ENCODE assay signal across 27 cellular contexts in the genomic region with DNA sequence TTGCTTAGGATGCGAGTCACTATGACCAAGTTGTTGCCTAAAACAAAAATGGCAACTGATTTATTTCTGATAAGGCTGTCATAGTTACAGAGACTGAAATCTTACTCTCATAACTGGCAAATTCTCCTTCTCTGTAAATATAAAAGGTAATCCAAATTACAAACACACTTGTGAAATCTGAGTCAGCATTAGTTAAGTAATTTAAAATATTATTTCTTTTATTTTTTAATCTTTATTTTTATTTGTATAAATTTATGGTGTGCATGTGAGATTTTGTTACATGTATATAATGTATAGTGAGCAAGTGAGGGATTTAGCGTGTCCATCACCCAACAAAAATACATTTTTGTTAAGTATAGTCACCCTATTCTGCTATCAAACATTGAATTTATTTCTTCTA.
"Had no signal": no experiment of that assay in that cellular context is flagged by ENCODE, and none has a peak within 500 bp of the region (broad histone marks: within the 10 kb centered on the region; RNA-seq: fewer than 3 reads in every experiment).

No MANE protein-coding gene starts in this region.

- H3K4me3 ChIP-seq: left ventricle myocardium inferior, lung, neural progenitor cell, ovary, right atrium auricular region, skin epidermis, suprapubic skin, thoracic aorta, tibial artery, upper lobe of right lung had no signal

- FAIRE-seq: islet of Langerhans, urothelium cell line had no signal

- H3K36me3 ChIP-seq: left ventricle myocardium inferior, neural progenitor cell, neutrophil, ovary, right atrium auricular region, suprapubic skin, thoracic aorta, tibial artery, upper lobe of right lung had no signal

- H2AFZ ChIP-seq: neural progenitor cell had no signal

- H3K4me2 ChIP-seq: neural progenitor cell had no signal

- H3K9ac ChIP-seq: neural progenitor cell had no signal

- H3K27ac ChIP-seq: left ventricle myocardium inferior, neural progenitor cell, neutrophil, ovary, right atrium auricular region, skin epidermis, suprapubic skin, thoracic aorta, tibial artery, upper lobe of right lung had no signal

- DNase-seq: hypothalamus; immature natural killer cell; left ventricle myocardium inferior; mesendoderm; naive B cell; natural killer cell; nephron progenitor cell; ovary; stimulated activated CD4-positive, alpha-beta T cell treated with anti-CD3 and anti-CD28 coated beads, Interleukin-12 subunit alpha, Interleukin-12 subunit beta, amount 100 ng/mL, for 4 hours; stimulated activated CD4-positive, alpha-beta T cell treated with anti-CD3 and anti-CD28 coated beads, Interleukin-15, amount 100 ng/mL, for 24 hours; stimulated activated CD4-positive, alpha-beta T cell treated with anti-CD3 and anti-CD28 coated beads, Interleukin-2, amount 100 ng/mL, for 24 hours; stimulated activated CD4-positive, alpha-beta T cell treated with anti-CD3 and anti-CD28 coated beads, Interleukin-4, amount 100 ng/mL, for 1 hour; stimulated activated naive CD4-positive, alpha-beta T cell; tibial artery; trophoblast cell; upper lobe of right lung had no signal

- H3K27me3 ChIP-seq: neural progenitor cell, neutrophil, ovary, right atrium auricular region, suprapubic skin, tibial artery, upper lobe of right lung had no signal

- H3K4me1 ChIP-seq: left ventricle myocardium inferior, neural progenitor cell, right atrium auricular region, suprapubic skin, tibial artery, upper lobe of right lung had no signal

- ATAC-seq: natural killer cell; sciatic nerve; stimulated activated effector memory CD8-positive, alpha-beta T cell treated with anti-CD3 and anti-CD28 coated beads, Interleukin-12 subunit alpha, Interleukin-12 subunit beta, amount 100 ng/mL, for 72 hours; upper lobe of right lung had no signal

- H3K9me3 ChIP-seq: left ventricle myocardium inferior, neutrophil, ovary, right atrium auricular region, suprapubic skin, thoracic aorta, tibial artery, upper lobe of right lung had no signal
